8 cellular contexts compared by ENCODE assay signal in the genomic region with DNA sequence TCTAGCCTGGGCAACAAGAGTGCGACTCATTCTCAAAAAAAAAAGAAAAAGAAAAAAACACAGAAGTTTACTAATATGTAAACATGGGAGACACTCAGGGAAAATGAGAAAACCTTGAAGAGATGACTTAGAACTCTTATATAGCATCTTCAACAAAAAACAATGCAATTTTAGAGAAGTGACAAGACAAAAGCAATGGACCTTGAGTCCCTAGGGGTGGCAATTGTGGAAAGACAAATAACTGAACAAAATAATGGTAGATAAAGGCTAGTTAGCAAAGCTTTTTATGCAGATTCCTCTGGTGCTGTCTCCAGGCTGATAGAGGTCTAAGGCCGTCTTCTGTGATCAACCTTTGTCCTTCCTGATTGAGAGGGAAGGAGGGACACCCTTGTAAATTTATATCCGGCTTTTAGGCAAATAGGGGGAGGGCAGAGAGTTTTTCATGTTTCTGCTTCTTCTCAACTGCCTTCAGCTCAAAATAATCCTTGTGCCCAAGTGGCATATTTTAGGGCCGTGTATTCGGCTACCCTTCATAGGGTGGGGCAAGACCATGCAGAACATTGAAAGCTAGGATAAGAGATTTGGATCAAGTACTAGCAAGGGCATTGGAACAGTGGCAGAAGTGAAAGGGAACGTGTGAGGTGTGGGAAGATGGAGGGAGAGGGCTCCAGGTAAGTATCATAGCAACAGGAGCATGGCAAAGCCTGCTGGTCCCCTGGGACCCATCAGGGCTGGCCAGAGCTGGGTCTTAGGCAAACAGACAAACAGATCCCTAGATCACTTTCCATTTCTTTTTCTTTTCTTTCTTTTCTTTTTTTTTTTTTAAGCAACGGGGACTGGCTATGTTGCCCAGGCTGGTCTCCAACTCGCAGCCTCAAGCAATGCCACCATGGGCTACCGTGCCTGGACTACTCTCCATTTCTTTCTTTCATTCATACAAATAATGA.
DNase-seq lines count a peak whose midpoint lies in the region; ATAC-seq and TF ChIP-seq lines count a peak whose summit lies in the region.

No MANE protein-coding gene starts in this region.

- H3K4me1 ChIP-seq in HCT116 (ENCODE audit: control insufficient read depth in 1 of 2, insufficient read depth in 2 of 2, low read length in 2 of 2) (peaks cover 8 to 35% of the 10 kb centered on the region in 2 experiments; a peak in 3 of 4 replicates), spleen (peaks cover 20 to 61% (median 41%) of the 10 kb centered on the region in 6 donors)

- CTCF ChIA-PET in HCT116 (lab: Charles Lee): interaction anchor here (1.3 kb wide), 1 partner anchor 9 kb away, joined by 5 read pairs; no protein-coding TSS in a partner anchor

- H3K9ac ChIP-seq in HCT116 (ENCODE audit: low read length): peak overlapping the region; percentile 56; the same call in 1 of the 2 replicates

- H2AFZ ChIP-seq in HCT116 (ENCODE audit: low read depth, low read length, poor library complexity, severe bottlenecking): no peak overlapping the region

- TF ChIP-seq RAD21 in HCT116 (IDR thresholded peaks at IDR 0.05; ENCODE audit: low read depth): no peak

- WGBS in spleen, 5 donors: 73 to 80% (median 78%) methylated on average over 9 of the region's 9 CpGs

- DNase-seq in HCT116 (ENCODE audit: low read depth, low spot score): no peak
- peak; percentile 34 for DNase-seq in NCI-H748 (lab: John Stamatoyannopoulos, UW; ENCODE audit: unreplicated experiment)
- no peak for DNase-seq in epithelial cell of prostate (ENCODE audit: low read depth, low spot score)
- DNase-seq in spleen: no peak
- no peak for DNase-seq in NCI-H128 (lab: John Stamatoyannopoulos, UW; ENCODE audit: unreplicated experiment)
- DNase-seq in GM20000 (ENCODE audit: low spot score): no peak

- RAD21 ChIA-PET in HCT116 (lab: Charles Lee; ENCODE audit: low non-redundant PET in 1 of 2, low total read pairs in 2 of 2, uncharacterized antibody in 2 of 2, unreplicated experiment in 2 of 2): no interaction called here

- TF ChIP-seq CTCF in HCT116 (IDR thresholded peaks at IDR 0.05 in 2 of 3, conservative IDR thresholded peaks at IDR 0.05 in 1 of 3; ENCODE audit: borderline replicate concordance in 1 of 3, insufficient read depth in 1 of 3, low read depth in 2 of 3, low read length in 2 of 3): no peak
- no peak for TF ChIP-seq CTCF in spleen (IDR thresholded peaks at IDR 0.05 in 8 of 11, conservative IDR thresholded peaks at IDR 0.05 in 3 of 11)
- TF ChIP-seq CTCF in GM20000 (IDR thresholded peaks at IDR 0.05; ENCODE audit: extremely low read depth, missing control alignments): no peak

- no peak for ATAC-seq in HCT116
- ATAC-seq in HG02588 (IDR thresholded peaks at IDR 0.05; ENCODE audit: unreplicated experiment): no peak
- no peak for ATAC-seq in GM18868 (IDR thresholded peaks at IDR 0.05; ENCODE audit: unreplicated experiment)

- intact Hi-C loops in HCT116 (cut with micrococcal nuclease): loop anchor here (5.0 kb wide), 1 partner anchor 254 kb away; no protein-coding TSS in a partner anchor
- intact Hi-C loops in spleen (cut with DNase I; ENCODE audit: low total_unique reads): no loop called here

- H3K27ac ChIP-seq in HCT116 (ENCODE audit: low read depth, low read length): peak overlapping the region; percentile 8; the same call in 1 of the 2 replicates
- peak overlapping the region; percentile 98 for H3K27ac ChIP-seq in epithelial cell of prostate
- peak overlapping the region; percentile 47 to 84 (median 74) for H3K27ac ChIP-seq in spleen

- H3K4me2 ChIP-seq in HCT116 (ENCODE audit: low read length): peak overlapping the region; percentile 74

- no peaks in the 10 kb centered on the region for H3K27me3 ChIP-seq in HCT116 (ENCODE audit: insufficient read depth, low read length)
- H3K27me3 ChIP-seq in spleen (replicated peaks in 1 of 7): no peaks in the 10 kb centered on the region

- TF ChIP-seq POLR2A in HCT116 (IDR thresholded peaks at IDR 0.05; ENCODE audit: borderline replicate concordance, extremely low read depth, insufficient read depth, insufficient read length): no peak
- no peak for TF ChIP-seq POLR2A in spleen (IDR thresholded peaks at IDR 0.05)

- H3K9me3 ChIP-seq in HCT116 (ENCODE audit: control insufficient read depth in 1 of 2, insufficient read depth in 1 of 2, low read depth in 1 of 2, low read length in 2 of 2) (no peaks in the 10 kb centered on the region), spleen (no peaks in the 10 kb centered on the region)

- H3K79me2 ChIP-seq in HCT116 (ENCODE audit: insufficient read depth, low read length): no peaks in the 10 kb centered on the region

- H3K4me3 ChIP-seq in HCT116 (replicated peaks in 1 of 2; ENCODE audit: low read depth in 1 of 2, low read length in 2 of 2): no peak overlapping the region; a peak in 1 of 4 replicates
- no peak overlapping the region for H3K4me3 ChIP-seq in spleen

- no peaks in the 10 kb centered on the region for H3K9me2 ChIP-seq in HCT116 (ENCODE audit: insufficient read depth)

- BruUV-seq in HCT116 (replicated peaks; lab: Mats Ljungman, UMichigan): no TSS peak

- POLR2A ChIA-PET in HCT116 (lab: Charles Lee): no interaction called here

- no peaks in the 10 kb centered on the region for H3K36me3 ChIP-seq in HCT116 (ENCODE audit: control insufficient read depth in 1 of 2, insufficient read depth in 2 of 2, low read length in 2 of 2)
- no peaks in the 10 kb centered on the region for H3K36me3 ChIP-seq in spleen

- no peaks in the 10 kb centered on the region for H4K20me1 ChIP-seq in HCT116 (ENCODE audit: insufficient read depth)

TF ChIP-seq in HCT116, 20 proteins besides CTCF, POLR2A, EP300 and RAD21:
- TF ChIP-seq JUND (IDR thresholded peaks at IDR 0.05) (no peak), SP1 (IDR thresholded peaks at IDR 0.05; ENCODE audit: low read depth) (no peak), ZNF274 (IDR thresholded peaks at IDR 0.05; ENCODE audit: low read depth, low read length) (no peak), ELF1 (IDR thresholded peaks at IDR 0.05; ENCODE audit: borderline replicate concordance, low read depth) (no peak)
- TF ChIP-seq, protein P1, sequence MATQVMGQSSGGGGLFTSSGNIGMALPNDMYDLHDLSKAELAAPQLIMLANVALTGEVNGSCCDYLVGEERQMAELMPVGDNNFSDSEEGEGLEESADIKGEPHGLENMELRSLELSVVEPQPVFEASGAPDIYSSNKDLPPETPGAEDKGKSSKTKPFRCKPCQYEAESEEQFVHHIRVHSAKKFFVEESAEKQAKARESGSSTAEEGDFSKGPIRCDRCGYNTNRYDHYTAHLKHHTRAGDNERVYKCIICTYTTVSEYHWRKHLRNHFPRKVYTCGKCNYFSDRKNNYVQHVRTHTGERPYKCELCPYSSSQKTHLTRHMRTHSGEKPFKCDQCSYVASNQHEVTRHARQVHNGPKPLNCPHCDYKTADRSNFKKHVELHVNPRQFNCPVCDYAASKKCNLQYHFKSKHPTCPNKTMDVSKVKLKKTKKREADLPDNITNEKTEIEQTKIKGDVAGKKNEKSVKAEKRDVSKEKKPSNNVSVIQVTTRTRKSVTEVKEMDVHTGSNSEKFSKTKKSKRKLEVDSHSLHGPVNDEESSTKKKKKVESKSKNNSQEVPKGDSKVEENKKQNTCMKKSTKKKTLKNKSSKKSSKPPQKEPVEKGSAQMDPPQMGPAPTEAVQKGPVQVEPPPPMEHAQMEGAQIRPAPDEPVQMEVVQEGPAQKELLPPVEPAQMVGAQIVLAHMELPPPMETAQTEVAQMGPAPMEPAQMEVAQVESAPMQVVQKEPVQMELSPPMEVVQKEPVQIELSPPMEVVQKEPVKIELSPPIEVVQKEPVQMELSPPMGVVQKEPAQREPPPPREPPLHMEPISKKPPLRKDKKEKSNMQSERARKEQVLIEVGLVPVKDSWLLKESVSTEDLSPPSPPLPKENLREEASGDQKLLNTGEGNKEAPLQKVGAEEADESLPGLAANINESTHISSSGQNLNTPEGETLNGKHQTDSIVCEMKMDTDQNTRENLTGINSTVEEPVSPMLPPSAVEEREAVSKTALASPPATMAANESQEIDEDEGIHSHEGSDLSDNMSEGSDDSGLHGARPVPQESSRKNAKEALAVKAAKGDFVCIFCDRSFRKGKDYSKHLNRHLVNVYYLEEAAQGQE (IDR thresholded peaks at IDR 0.05; ENCODE audit: low read depth): no peak

Comparison
In these comparisons a context has a peak if more than half of its experiments do, and no peak if none do; other contexts are left out.
1. H3K27ac ChIP-seq: peak in every context shown above with its lines; median percentile 98 in epithelial cell of prostate; 74 in spleen; 8 in HCT116.